Comparison of ENCODE assay signal across 12 cellular contexts in the genomic region with DNA sequence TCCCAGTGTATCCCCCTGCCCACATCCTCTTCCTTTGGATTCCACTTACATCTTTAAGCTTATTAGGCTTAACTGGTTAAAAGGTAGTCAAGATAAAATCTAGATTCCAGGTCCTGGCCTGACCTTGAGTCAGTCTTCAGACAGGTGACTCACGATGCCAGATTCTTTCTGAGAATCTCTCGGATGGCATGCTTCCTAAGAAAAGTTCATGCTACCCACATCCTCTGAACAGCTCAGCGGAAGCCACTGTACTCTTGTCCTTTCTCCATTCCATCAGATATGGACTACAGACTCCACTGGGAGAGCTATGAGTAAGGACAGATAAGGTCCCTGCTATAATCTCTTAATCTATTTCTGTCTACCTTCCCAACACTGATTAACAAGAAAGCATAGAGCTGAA. TPM values are rescaled to one million over a fixed set of nuclear protein-coding genes. Genes with fewer than 3 reads are reported as not detected.
A peak's percentile ranks its signal among the peaks of the same experiment; 100 is the strongest.
DNase-seq lines count a peak whose midpoint lies in the region; ATAC-seq, FAIRE-seq and TF ChIP-seq lines count a peak whose summit lies in the region.
"Had no signal": no experiment of that assay in that cellular context is flagged by ENCODE, and none has a peak within 500 bp of the region (broad histone marks: within the 10 kb centered on the region; RNA-seq: fewer than 3 reads in every experiment).

No MANE protein-coding gene starts in this region.

- H3K18ac ChIP-seq in IMR-90 (ENCODE audit: low read depth, low read length) (no peak overlapping the region), mesenchymal stem cell (ENCODE audit: low read depth in 1 of 2, low read length in 2 of 2) (no peak overlapping the region)

- H2BK120ac ChIP-seq in IMR-90 (ENCODE audit: low read depth, low read length) (no peak overlapping the region), mesenchymal stem cell (ENCODE audit: low read depth, low read length) (no peak overlapping the region)

- H2BK20ac ChIP-seq in IMR-90 (ENCODE audit: low read depth, low read length), result no peak overlapping the region

- TF ChIP-seq RAD21 in IMR-90 (IDR thresholded peaks at IDR 0.05; ENCODE audit: low read length) (no peak), K562 (CRISPR knock-in tag; conservative IDR thresholded peaks at IDR 0.05 in 1 of 2, IDR thresholded peaks at IDR 0.05 in 1 of 2) (no peak)

- H3K27me3 ChIP-seq in Caco-2 (replicated peaks; ENCODE audit: control insufficient read depth, insufficient read depth, low read length) (no peaks in the 10 kb centered on the region), IMR-90 (ENCODE audit: control insufficient read depth, insufficient read depth, low read length) (no peaks in the 10 kb centered on the region), K562 (ENCODE audit: control insufficient read depth in 2 of 2, insufficient read depth in 2 of 2, low read length in 2 of 2) (no peaks in the 10 kb centered on the region), mesenchymal stem cell (ENCODE audit: control insufficient read depth in 1 of 2, insufficient read depth in 1 of 2, low read length in 2 of 2) (no peaks in the 10 kb centered on the region), ovary (no peaks in the 10 kb centered on the region)
- H3K27me3 ChIP-seq: Peyer's patch had no signal

- BruUV-seq in Caco-2 (replicated peaks; lab: Mats Ljungman, UMichigan) (no TSS peak), IMR-90 (replicated peaks; lab: Mats Ljungman, UMichigan) (no TSS peak), K562 (replicated peaks; lab: Mats Ljungman, UMichigan) (no TSS peak)

- H3K27me3 Mint-ChIP-seq in Caco-2 (ENCODE audit: insufficient read depth, unreplicated experiment), result no peaks in the 10 kb centered on the region
- no peaks in the 10 kb centered on the region for H3K27me3 Mint-ChIP-seq in effector memory CD8-positive, alpha-beta T cell
- H3K27me3 Mint-ChIP-seq: activated CD4-positive, alpha-beta T cell treated with anti-CD3 and anti-CD28 coated beads, Interleukin-2, amount 10 ng/mL, durations not matched to agents 24 days and 14 days had no signal

- intact Hi-C loops in Caco-2 (cut with micrococcal nuclease; ENCODE audit: unreplicated experiment) (loop anchor here (2.0 to 5.0 kb wide), 2 partner anchors 36 to 54 kb away; no protein-coding TSS in a partner anchor), IMR-90 (cut with micrococcal nuclease) (loop anchor here (5.0 kb wide), 1 partner anchor 41 kb away; the partner anchor contains the start of gene DNMBP), K562 (cut with micrococcal nuclease) (no loop called here), ovary (cut with DNase I) (no loop called here)

- ATAC-seq in IMR-90 (ENCODE audit: low read depth), result peak; percentile 66
- ATAC-seq in K562, result no peak
- no peak for ATAC-seq in effector memory CD8-positive, alpha-beta T cell (replicated peaks)

- H3K9ac ChIP-seq in IMR-90 (ENCODE audit: low read depth, low read length), result no peak overlapping the region
- H3K9ac ChIP-seq in K562 (ENCODE audit: insufficient read depth in 1 of 2, low read depth in 2 of 2, low read length in 2 of 2), result no peak overlapping the region
- H3K9ac ChIP-seq in mesenchymal stem cell (ENCODE audit: low read length), result peak overlapping the region; percentile 10

- H4K91ac ChIP-seq in IMR-90 (ENCODE audit: insufficient read depth, low read depth, low read length), result no peak overlapping the region
- no peak overlapping the region for H4K91ac ChIP-seq in mesenchymal stem cell (ENCODE audit: low read length)

- H3K79me1 ChIP-seq in IMR-90 (ENCODE audit: low read depth in 1 of 2, low read length in 2 of 2), result peaks cover 21 to 53% of the 10 kb centered on the region in 2 experiments
- H3K79me1 ChIP-seq in mesenchymal stem cell (replicated peaks; ENCODE audit: low read length, poor library complexity, severe bottlenecking), result peaks cover 20% of the 10 kb centered on the region

- H3K36me3 ChIP-seq in Caco-2 (ENCODE audit: control insufficient read depth, insufficient read depth, low read length) (no peaks in the 10 kb centered on the region; the same call in 1 of the 2 replicates), IMR-90 (ENCODE audit: control insufficient read depth, insufficient read depth, low read length) (peaks cover 10% of the 10 kb centered on the region), K562 (ENCODE audit: control insufficient read depth, insufficient read depth, low read length) (no peaks in the 10 kb centered on the region), mesenchymal stem cell (ENCODE audit: control insufficient read depth in 1 of 2, insufficient read depth in 2 of 2, low read depth in 1 of 2, low read length in 2 of 2) (peaks cover 4 to 59% of the 10 kb centered on the region in 2 experiments), ovary (no peaks in the 10 kb centered on the region)

- H3K4me3 Mint-ChIP-seq in Caco-2 (ENCODE audit: unreplicated experiment), result peak overlapping the region; percentile 34
- no peak overlapping the region for H3K4me3 Mint-ChIP-seq in effector memory CD8-positive, alpha-beta T cell
- H3K4me3 Mint-ChIP-seq: activated CD4-positive, alpha-beta T cell treated with anti-CD3 and anti-CD28 coated beads, Interleukin-2, amount 10 ng/mL, durations not matched to agents 24 days and 14 days had no signal

- H2BK15ac ChIP-seq in IMR-90 (ENCODE audit: low read depth, low read length) (0 out of 3 replicates have a peak overlapping the region, but pooled peaks have one; percentile 15), mesenchymal stem cell (ENCODE audit: low read depth, poor library complexity, severe bottlenecking) (no peak overlapping the region)

- H3K79me2 ChIP-seq in K562 (ENCODE audit: control insufficient read depth, insufficient read depth, low read length), result no peaks in the 10 kb centered on the region

- H3K9me1 ChIP-seq in IMR-90 (ENCODE audit: insufficient read depth, low read length) (peaks cover 4% of the 10 kb centered on the region; the same call in 1 of the 2 replicates), K562 (ENCODE audit: control insufficient read depth, insufficient read depth, low read length) (no peaks in the 10 kb centered on the region)

- H3K36me3 Mint-ChIP-seq in Caco-2 (ENCODE audit: insufficient read depth, unreplicated experiment), result peaks cover 16% of the 10 kb centered on the region
- peaks cover 24% of the 10 kb centered on the region for H3K36me3 Mint-ChIP-seq in effector memory CD8-positive, alpha-beta T cell (ENCODE audit: insufficient read depth)

- CTCF ChIA-PET in Caco-2 (lab: Charles Lee) (interaction anchor here (0.5 to 1.3 kb wide), 10 partner anchors 8 to 1129 kb away, joined by 3 to 9 read pairs (median 4); no protein-coding TSS in a partner anchor), IMR-90 (lab: Yijun Ruan, JAX) (interaction anchor here (0.7 to 2.4 kb wide), 4 partner anchors 43 to 1160 kb away, joined by 3 to 11 read pairs (median 5); partner anchors contain the start of gene DNMBP), K562 (lab: Yijun Ruan, JAX; ENCODE audit: low intra/inter-chr PET ratio) (no interaction called here)

- no peak for TF ChIP-seq POLR2A in IMR-90 (IDR thresholded peaks at IDR 0.05; ENCODE audit: low read depth, low read length)
- no peak for TF ChIP-seq POLR2A in K562 (conservative IDR thresholded peaks at IDR 0.05)
- TF ChIP-seq POLR2A in ovary (IDR thresholded peaks at IDR 0.05), result no peak

- H4K8ac ChIP-seq in IMR-90 (ENCODE audit: low read depth in 2 of 2, low read length in 2 of 2) (no peak overlapping the region), mesenchymal stem cell (ENCODE audit: low read length) (no peak overlapping the region)

- H3K23ac ChIP-seq in IMR-90 (ENCODE audit: low read depth, low read length) (peak overlapping the region; percentile 1; the same call in 1 of the 2 replicates), mesenchymal stem cell (ENCODE audit: low read length in 2 of 2) (no peak overlapping the region)

- peak; percentile 11 for FAIRE-seq in K562 (lab: Jason Lieb, UNC)

- no peak overlapping the region for H3K27ac Mint-ChIP-seq in Caco-2 (ENCODE audit: unreplicated experiment)
- H3K27ac Mint-ChIP-seq in effector memory CD8-positive, alpha-beta T cell, result no peak overlapping the region
- H3K27ac Mint-ChIP-seq: activated CD4-positive, alpha-beta T cell treated with anti-CD3 and anti-CD28 coated beads, Interleukin-2, amount 10 ng/mL, durations not matched to agents 24 days and 14 days had no signal

- 0% methylated on average over 2 of the region's 3 CpGs; no CpG with 5 or more reads in 1 of the 2 experiments for WGBS in IMR-90 (ENCODE audit: extremely low coverage in 2 of 2, insufficient read length in 1 of 2), 2 experiments
- WGBS in K562 (ENCODE audit: insufficient coverage, low coverage, missing lambda C conversion rate), result 3% methylated on average over 3 of the region's 3 CpGs
- 0% methylated on average over 2 of the region's 3 CpGs for WGBS in mesenchymal stem cell
- 59 to 69% (median 66%) methylated on average over 3 of the region's 3 CpGs for WGBS in ovary, 3 donors

- no peak overlapping the region for H4K5ac ChIP-seq in IMR-90 (ENCODE audit: low read depth, low read length)

- H2AK5ac ChIP-seq in IMR-90 (ENCODE audit: low read depth, low read length), result no peak overlapping the region
- no peak overlapping the region for H2AK5ac ChIP-seq in mesenchymal stem cell (ENCODE audit: low read length, severe bottlenecking)

- H3K14ac ChIP-seq in IMR-90 (replicated peaks; ENCODE audit: low read depth, low read length), result 0 out of 2 replicates have a peak overlapping the region, but pooled peaks have one; percentile 6
- H3K14ac ChIP-seq in mesenchymal stem cell (ENCODE audit: low read length in 2 of 2), result no peak overlapping the region

- H3K4me1 ChIP-seq in Caco-2 (peaks cover 16% of the 10 kb centered on the region), IMR-90 (ENCODE audit: control insufficient read depth, insufficient read depth, low read length) (peaks cover 5% of the 10 kb centered on the region), K562 (replicated peaks in 1 of 2; ENCODE audit: control insufficient read depth in 2 of 2, insufficient read depth in 2 of 2, low read length in 2 of 2) (no peaks in the 10 kb centered on the region; a peak in 2 of 5 replicates), mesenchymal stem cell (ENCODE audit: control insufficient read depth, insufficient read depth, low read depth, low read length) (peaks cover 6% of the 10 kb centered on the region), ovary (ENCODE audit: insufficient read depth) (peaks cover 1% of the 10 kb centered on the region)
- H3K4me1 ChIP-seq: Peyer's patch had no signal

- H3K4ac ChIP-seq in IMR-90 (ENCODE audit: low read depth, low read length), result peak overlapping the region; percentile 3; the same call in 1 of the 2 replicates
- H3K4ac ChIP-seq in mesenchymal stem cell (ENCODE audit: low read depth in 1 of 2, low read length in 2 of 2), result no peak overlapping the region

- in situ Hi-C loops in IMR-90 (cut with MboI; ENCODE audit: low sequenced_read_pairs), result loop anchor here (10.0 kb wide), 1 partner anchor 78 kb away; no protein-coding TSS in a partner anchor
- in situ Hi-C loops in K562 (cut with MboI), result no loop called here

- no peak for TF ChIP-seq CTCF in Caco-2 (IDR thresholded peaks at IDR 0.05; ENCODE audit: insufficient read depth in 1 of 2, low read depth in 1 of 2, low read length in 1 of 2, severe bottlenecking in 1 of 2, unreplicated experiment in 1 of 2)
- TF ChIP-seq CTCF in IMR-90 (conservative IDR thresholded peaks at IDR 0.05; ENCODE audit: low read depth, low read length), result no peak
- no peak for TF ChIP-seq CTCF in K562 (IDR thresholded peaks at IDR 0.05 in 2 of 3, conservative IDR thresholded peaks at IDR 0.05 in 1 of 3; ENCODE audit: insufficient read depth in 2 of 3, low read depth in 1 of 3, low read length in 3 of 3)
- TF ChIP-seq CTCF in ovary (IDR thresholded peaks at IDR 0.05), result no peak

- H2AK9ac ChIP-seq in IMR-90 (replicated peaks; ENCODE audit: low read depth, low read length, poor library complexity), result no peak overlapping the region

- dilution Hi-C loops in IMR-90 (cut with HindIII; ENCODE audit: low sequenced_read_pairs, unreplicated experiment), result no loop called here

- peak; percentile 44 to 64 for DNase-seq in Caco-2
- DNase-seq in IMR-90, result peak; percentile 78
- DNase-seq in K562 (ENCODE audit: extremely low read depth in 1 of 4, low spot score in 3 of 4), result peak in 1 of 4 experiments; percentile 7
- peak; percentile 90 for DNase-seq in mesenchymal stem cell
- DNase-seq in ovary, result no peak
- DNase-seq in effector memory CD8-positive, alpha-beta T cell, result no peak
- DNase-seq in NCI-H510A treated with DMSO at 0.1 percent for 48 hours (lab: John Stamatoyannopoulos, UW), result no peak
- DNase-seq in COLO668 (lab: John Stamatoyannopoulos, UW; ENCODE audit: unreplicated experiment), result no peak
- DNase-seq: activated CD4-positive, alpha-beta T cell treated with anti-CD3 and anti-CD28 coated beads, Interleukin-2, amount 10 ng/mL, durations not matched to agents 24 days and 14 days; DMS 273 treated with DMSO at 0.1 percent for 48 hours; Peyer's patch; stimulated activated naive CD4-positive, alpha-beta T cell had no signal

- peaks cover 14% of the 10 kb centered on the region for H3K4me1 Mint-ChIP-seq in Caco-2 (ENCODE audit: low read depth, unreplicated experiment)
- no peaks in the 10 kb centered on the region for H3K4me1 Mint-ChIP-seq in effector memory CD8-positive, alpha-beta T cell (ENCODE audit: low read depth in 2 of 2)

- H2AFZ ChIP-seq in IMR-90 (replicated peaks; ENCODE audit: low read length, poor library complexity) (no peak overlapping the region), K562 (ENCODE audit: low read depth, low read length) (no peak overlapping the region), mesenchymal stem cell (ENCODE audit: low read depth, low read length) (no peak overlapping the region)

- H2BK5ac ChIP-seq in IMR-90 (ENCODE audit: low read depth, low read length, poor library complexity, severe bottlenecking), result peak overlapping the region; percentile 32
- no peak overlapping the region for H2BK5ac ChIP-seq in mesenchymal stem cell (ENCODE audit: low read depth, low read length, poor library complexity, severe bottlenecking)

- H3K4me3 ChIP-seq in Caco-2 (ENCODE audit: low read depth, low read length), result no peak overlapping the region
- no peak overlapping the region for H3K4me3 ChIP-seq in IMR-90 (ENCODE audit: insufficient read depth, low read depth, low read length)
- no peak overlapping the region for H3K4me3 ChIP-seq in K562
- no peak overlapping the region for H3K4me3 ChIP-seq in mesenchymal stem cell (ENCODE audit: insufficient read depth in 1 of 2, low read depth in 1 of 2, low read length in 2 of 2)
- H3K4me3 ChIP-seq in ovary, result no peak overlapping the region
- H3K4me3 ChIP-seq: Peyer's patch had no signal

- POLR2A ChIA-PET in Caco-2 (lab: Charles Lee) (interaction anchor here (0.8 to 1.7 kb wide), 2 partner anchors 36 to 120 kb away, joined by 3 to 11 read pairs; no protein-coding TSS in a partner anchor), IMR-90 (lab: Charles Lee; ENCODE audit: unreplicated experiment) (no interaction called here), K562 (lab: Yijun Ruan, JAX) (interaction anchor here (1.4 kb wide), 1 partner anchor 14 kb away, joined by 3 read pairs; no protein-coding TSS in a partner anchor)

- no peak overlapping the region for H3K56ac ChIP-seq in IMR-90 (ENCODE audit: extremely low read depth, insufficient read depth, low read length)

- no peak overlapping the region for H2BK12ac ChIP-seq in mesenchymal stem cell (ENCODE audit: low read length in 2 of 2)

- H3K9me3 ChIP-seq in Caco-2 (no peaks in the 10 kb centered on the region), IMR-90 (ENCODE audit: control insufficient read depth, insufficient read depth, low read length) (no peaks in the 10 kb centered on the region), K562 (replicated peaks; ENCODE audit: control insufficient read depth, insufficient read depth, low read depth, low read length) (no peaks in the 10 kb centered on the region), mesenchymal stem cell (ENCODE audit: control insufficient read depth, low read length) (no peaks in the 10 kb centered on the region), ovary (no peaks in the 10 kb centered on the region)
- H3K9me3 ChIP-seq: Peyer's patch had no signal

- no peak overlapping the region for H3K4me2 ChIP-seq in IMR-90 (ENCODE audit: low read depth, low read length)
- H3K4me2 ChIP-seq in K562 (ENCODE audit: insufficient read depth, low read length), result no peak overlapping the region
- no peak overlapping the region for H3K4me2 ChIP-seq in mesenchymal stem cell (ENCODE audit: low read length, poor library complexity, severe bottlenecking)

- no peak for TF ChIP-seq EP300 in K562 (IDR thresholded peaks at IDR 0.05; ENCODE audit: low read length)
- no peak for TF ChIP-seq EP300 in ovary (IDR thresholded peaks at IDR 0.05)

- H3K9me3 Mint-ChIP-seq in Caco-2 (ENCODE audit: unreplicated experiment), result no peaks in the 10 kb centered on the region
- no peaks in the 10 kb centered on the region for H3K9me3 Mint-ChIP-seq in effector memory CD8-positive, alpha-beta T cell
- H3K9me3 Mint-ChIP-seq: activated CD4-positive, alpha-beta T cell treated with anti-CD3 and anti-CD28 coated beads, Interleukin-2, amount 10 ng/mL, durations not matched to agents 24 days and 14 days had no signal

- H3K27ac ChIP-seq in IMR-90 (ENCODE audit: insufficient read depth, low read length) (no peak overlapping the region), K562 (ENCODE audit: extremely low read depth, low read depth, low read length) (no peak overlapping the region), mesenchymal stem cell (ENCODE audit: low read length, poor library complexity, severe bottlenecking) (peak overlapping the region; percentile 73), ovary (no peak overlapping the region)

- no peaks in the 10 kb centered on the region for H4K20me1 ChIP-seq in IMR-90 (ENCODE audit: insufficient read depth, low read length)
- no peaks in the 10 kb centered on the region for H4K20me1 ChIP-seq in K562 (replicated peaks; ENCODE audit: control insufficient read depth, insufficient read depth, low read length)

RNA-seq across cellular contexts. Expression of gene DNMBP, which starts 43.4 kb away (rescaled TPM):
- 30.6 and 31.0 TPM in 2 replicates for total RNA-seq in Caco-2 (2022)
- total RNA-seq in IMR-90 (2012; rRNA removed), result 10.9 and 13.6 TPM in 2 replicates
- 13.6 and 14.3 TPM in 2 replicates for polyA plus RNA-seq in IMR-90 (2012; rRNA removed)
- polyA plus RNA-seq in IMR-90 (2012; cell fraction: cytosol; rRNA removed), result 6.4 and 7.7 TPM in 2 replicates
- 22.1 and 44.3 TPM in 2 replicates for polyA plus RNA-seq in IMR-90 (2012; cell fraction: nucleus; rRNA removed; ENCODE audit: low replicate concordance)
- 9.9 and 13.0 TPM in 2 replicates for total RNA-seq in K562 (2011; cell fraction: chromatin; rRNA removed; ENCODE audit: low replicate concordance)
- total RNA-seq in K562 (2011; cell fraction: nucleolus; rRNA removed), result 4.3 and 4.8 TPM in 2 replicates
- total RNA-seq in K562 (2011; cell fraction: nucleoplasm; rRNA removed), result 5.6 and 6.0 TPM in 2 replicates
- total RNA-seq in K562 (2014; rRNA removed), result 1.8 and 1.9 TPM in 2 replicates
- 2.1 and 2.2 TPM in 2 replicates for total RNA-seq in K562 (2014; rRNA removed; fragmentation: Illumina TruSeq; extraction: Trizol)
- 2.8 and 3.2 TPM in 2 replicates for total RNA-seq in K562 (2015; rRNA removed; fragmentation: Illumina TruSeq; extraction: Trizol)
- total RNA-seq in K562 (2021), result 3.2 and 3.5 TPM in 2 replicates
- 2.1 and 3.2 TPM in 2 replicates for polyA plus RNA-seq in K562 (2011; rRNA removed)
- 1.8 and 3.2 TPM in 2 replicates for polyA plus RNA-seq in K562 (2011; cell fraction: cytosol; rRNA removed)
- polyA plus RNA-seq in K562 (2011; cell fraction: nucleus; rRNA removed), result 3.3 and 3.7 TPM in 2 replicates
- polyA plus RNA-seq in K562 (2012), result 2.6 and 3.5 TPM in 2 replicates
- 3.1 and 3.7 TPM in 2 replicates for polyA plus RNA-seq in K562 (2014; fragmentation: Illumina TruSeq; extraction: Trizol)
- 1 to 10 TPM in 1 of 2 experiments, under 1 TPM in 1; 0.83 to 1.1 TPM for polyA plus RNA-seq in K562 (2014; fragmentation: Nextera tagmentation; extraction: Ambion mirVana)
- 1.8 and 2.3 TPM in 2 replicates for polyA plus RNA-seq in K562 (2014; rRNA removed)
- polyA minus RNA-seq in K562 (2011; rRNA and poly(A)+ RNA removed), result 3.6 and 5.0 TPM in 2 replicates
- polyA minus RNA-seq in K562 (2011; cell fraction: cytosol; rRNA and poly(A)+ RNA removed), result 2.9 and 3.6 TPM in 2 replicates
- 2.8 and 5.0 TPM in 2 replicates for polyA minus RNA-seq in K562 (2011; cell fraction: nucleus; rRNA and poly(A)+ RNA removed)
- polyA plus RNA-seq in mesenchymal stem cell (2013, experiment 1 of 2), result 15.3 TPM
- 14.3 TPM for polyA plus RNA-seq in mesenchymal stem cell (2013, experiment 2 of 2)
- 10 to 100 TPM; 10.8 to 25.4 (median 20.3) TPM for total RNA-seq in ovary
- polyA plus RNA-seq in ovary, result 10 to 100 TPM; 12.9 to 23.1 TPM

Comparison
In these comparisons a context has a peak if more than half of its experiments do, and no peak if none do; other contexts are left out.
1. DNase-seq: peak in Caco-2 (2 of 2), IMR-90 (single experiment) and mesenchymal stem cell (single experiment); none in ovary (0 of 5), effector memory CD8-positive, alpha-beta T cell (0 of 3), NCI-H510A treated with DMSO at 0.1 percent for 48 hours (single experiment) and COLO668 (single experiment).
2. intact Hi-C loops: an anchor here in Caco-2 (2.0 to 5.0 kb wide) and IMR-90 (5.0 kb wide); none called in K562 and ovary.